Comparison of ENCODE assay signal across 8 cellular contexts in the genomic region with DNA sequence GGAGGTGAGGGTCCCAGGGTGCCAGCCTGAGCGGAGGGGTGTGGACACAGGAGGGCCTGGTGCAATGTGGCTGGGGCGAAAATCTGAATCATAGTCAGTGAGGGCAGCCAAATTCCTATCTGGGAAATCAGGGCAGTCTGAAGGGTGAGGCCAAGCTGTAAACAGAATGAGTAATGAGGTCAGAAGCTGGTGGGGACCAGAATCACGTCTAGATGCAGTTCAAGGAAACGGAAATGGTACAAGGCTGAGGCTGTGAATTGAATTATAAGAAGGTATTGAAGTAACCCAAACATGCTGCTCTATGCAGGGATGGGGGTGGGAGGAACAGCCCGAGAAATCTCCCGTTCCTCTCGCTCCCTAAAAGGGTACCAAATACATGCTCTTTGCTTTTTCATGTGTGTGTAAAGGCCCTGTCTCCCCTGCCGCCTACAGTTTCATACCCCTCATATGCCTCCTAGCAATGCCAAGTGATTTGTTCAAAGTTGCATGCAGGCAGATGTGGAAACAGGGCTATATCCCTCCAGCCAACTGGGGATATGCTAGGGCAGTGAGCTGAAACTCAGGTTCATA. TPM values are rescaled to one million over a fixed set of nuclear protein-coding genes. Genes with fewer than 3 reads are reported as not detected.
A peak's percentile ranks its signal among the peaks of the same experiment; 100 is the strongest.
DNase-seq lines count a peak whose midpoint lies in the region; FAIRE-seq and TF ChIP-seq lines count a peak whose summit lies in the region.

No MANE protein-coding gene starts in this region.

- H3K4me3 ChIP-seq in kidney (ENCODE audit: low read length in 2 of 2) (no peak overlapping the region), tibial artery (no peak overlapping the region)

- no peaks in the 10 kb centered on the region for H3K27me3 ChIP-seq in tibial artery

- H3K36me3 ChIP-seq in kidney (ENCODE audit: control insufficient read depth in 1 of 2, insufficient read depth in 2 of 2, low read length in 2 of 2) (no peaks in the 10 kb centered on the region), tibial artery (no peaks in the 10 kb centered on the region)

- peak; percentile 21 for DNase-seq in activated naive CD4-positive, alpha-beta T cell treated with Interleukin-2 at 50 U/mL for 16 hours
- no peak for DNase-seq in activated naive CD4-positive, alpha-beta T cell treated with anti-CD3 and anti-CD28 coated beads, Interleukin-2, amount 50 U/mL, for 16 hours
- DNase-seq in astrocyte of the hippocampus (ENCODE audit: low read depth, low spot score) (peak; percentile 97), kidney (no peak), tibial artery (peak; percentile 78 to 89), NCI-H510A (lab: John Stamatoyannopoulos, UW) (no peak), OCI-M1 (lab: John Stamatoyannopoulos, UW) (no peak), iPS-NIHi7 (ENCODE audit: extremely low spot score) (no peak)

- TF ChIP-seq CTCF in kidney (IDR thresholded peaks at IDR 0.05; ENCODE audit: borderline replicate concordance, extremely low read depth, insufficient read depth) = no peak
- TF ChIP-seq CTCF in tibial artery (IDR thresholded peaks at IDR 0.05) = no peak

- H3K9me3 ChIP-seq in kidney (ENCODE audit: control insufficient read depth in 1 of 2, low read length in 2 of 2) (no peaks in the 10 kb centered on the region), tibial artery (no peaks in the 10 kb centered on the region)

- no peak for FAIRE-seq in kidney (lab: Jason Lieb, UNC)

- peak overlapping the region; percentile 90 for H3K27ac ChIP-seq in kidney (ENCODE audit: low read depth in 2 of 2, low read length in 2 of 2)
- H3K27ac ChIP-seq in tibial artery = peak overlapping the region; percentile 80 to 85

- intact Hi-C loops in kidney (cut with DNase I) (no loop called here), tibial artery (cut with DNase I; ENCODE audit: low total_unique reads) (loop anchor here (2.0 kb wide), 1 partner anchor 36 kb away; the partner anchor contains the start of gene PIM1)

- peaks cover 20 to 29% of the 10 kb centered on the region in 2 donors for H3K4me1 ChIP-seq in kidney (ENCODE audit: control insufficient read depth in 1 of 2, insufficient read depth in 1 of 2, low read depth in 1 of 2, low read length in 2 of 2)
- peaks cover 7 to 69% (median 39%) of the 10 kb centered on the region in 4 donors for H3K4me1 ChIP-seq in tibial artery

- peak overlapping the region in 1 of 2 donors; percentile 62 for H3K9ac ChIP-seq in kidney (ENCODE audit: low read length in 2 of 2)

RNA-seq across cellular contexts. Expression of gene PIM1, which starts 35.2 kb away (rescaled TPM):
- total RNA-seq in kidney = 30.4 TPM
- 19.1 TPM for polyA plus RNA-seq in kidney (ENCODE audit: insufficient read depth, low read depth, low replicate concordance)

Comparison
In these comparisons a context has a peak if more than half of its experiments do, and no peak if none do; other contexts are left out.
1. DNase-seq: peak in activated naive CD4-positive, alpha-beta T cell treated with Interleukin-2 at 50 U/mL for 16 hours (single experiment), astrocyte of the hippocampus (single experiment) and tibial artery (2 of 2); none in activated naive CD4-positive, alpha-beta T cell treated with anti-CD3 and anti-CD28 coated beads, Interleukin-2, amount 50 U/mL, for 16 hours (single experiment), kidney (single experiment), NCI-H510A (single experiment), OCI-M1 (single experiment) and iPS-NIHi7 (single experiment).